ENCODE assay signal across 19 cellular contexts in genomic region chr1:76862447-76862846, GRCh38. TPM values are rescaled to one million over a fixed set of nuclear protein-coding genes. Genes with fewer than 3 reads are reported as not detected.
DNase-seq lines count a peak whose midpoint lies in the region; ATAC-seq and TF ChIP-seq lines count a peak whose summit lies in the region.
"Had no signal": no experiment of that assay in that cellular context is flagged by ENCODE, and none has a peak within 500 bp of the region (broad histone marks: within the 10 kb centered on the region; RNA-seq: fewer than 3 reads in every experiment).

No MANE protein-coding gene starts in this region.

- no peaks in the 10 kb centered on the region for H3K9me3 ChIP-seq in MG63
- H3K9me3 ChIP-seq in vagina: no peaks in the 10 kb centered on the region

- H3K4me3 ChIP-seq in MG63: no peak overlapping the region
- no peak overlapping the region for H3K4me3 ChIP-seq in epithelial cell of esophagus (ENCODE audit: low read length)
- no peak overlapping the region for H3K4me3 ChIP-seq in vagina
- H3K4me3 ChIP-seq: cardiac muscle cell had no signal

- intact Hi-C loops in vagina (cut with DNase I): no loop called here

- no peaks in the 10 kb centered on the region; the same call in 1 of the 2 replicates for H3K27me3 ChIP-seq in MG63
- no peaks in the 10 kb centered on the region for H3K27me3 ChIP-seq in vagina

- no peak overlapping the region for H3K27ac ChIP-seq in vagina
- H3K27ac ChIP-seq: cardiac muscle cell, HL-60 had no signal

- no peak for TF ChIP-seq POLR2A in vagina (IDR thresholded peaks at IDR 0.05)

- no peak for ATAC-seq in GM19397 (IDR thresholded peaks at IDR 0.05; ENCODE audit: unreplicated experiment)
- ATAC-seq: effector memory CD8-positive, alpha-beta T cell had no signal

- H3K4me1 ChIP-seq in vagina: no peaks in the 10 kb centered on the region

- TF ChIP-seq CTCF in epithelial cell of esophagus (IDR thresholded peaks at IDR 0.05; ENCODE audit: insufficient read depth, low read depth, low read length, missing control alignments): no peak
- TF ChIP-seq CTCF in vagina (IDR thresholded peaks at IDR 0.05): no peak

- no peaks in the 10 kb centered on the region for H3K36me3 ChIP-seq in MG63
- H3K36me3 ChIP-seq in vagina: no peaks in the 10 kb centered on the region
- H3K36me3 ChIP-seq: cardiac muscle cell had no signal

- DNase-seq in EL: peak; percentile 92
- DNase-seq in MG63: peak; percentile 18
- DNase-seq in epithelial cell of esophagus (ENCODE audit: low read depth): peak; percentile 49
- DNase-seq in non-pigmented ciliary epithelial cell (ENCODE audit: low read depth): peak; percentile 73
- no peak for DNase-seq in DMS53 (lab: John Stamatoyannopoulos, UW)
- no peak for DNase-seq in vagina (ENCODE audit: extremely low spot score in 2 of 2)
- DNase-seq in T-helper 1 cell: no peak
- DNase-seq: activated CD8-positive, alpha-beta memory T cell treated with anti-CD3 and anti-CD28 coated beads for 24 hours; activated effector memory CD4-positive, alpha-beta T cell treated with Interleukin-2 at 50 U/mL for 16 hours; CD4-positive, alpha-beta T cell; effector memory CD8-positive, alpha-beta T cell; Kasumi-1; midbrain; NCI-H146; NCI-H510A; small intestine had no signal

RNA-seq across cellular contexts. Expression of gene ST6GALNAC5, which starts 4.8 kb away (rescaled TPM):
- total RNA-seq in MG63 (2014; rRNA removed; shearing (Covaris generic); ENCODE audit: low replicate concordance): 0.46 TPM in 1 of 2 replicates, not detected in the other
- 9.6 TPM for total RNA-seq in vagina
- total RNA-seq: CD4-positive, alpha-beta T cell had no signal

Comparison
In these comparisons a context has a peak if more than half of its experiments do, and no peak if none do; other contexts are left out.
1. DNase-seq: peak in EL (single experiment), MG63 (single experiment), epithelial cell of esophagus (single experiment) and non-pigmented ciliary epithelial cell (single experiment); none in DMS53 (single experiment), vagina (0 of 2) and T-helper 1 cell (0 of 5).